Comparison of ENCODE assay signal across 18 cellular contexts in the genomic region with DNA sequence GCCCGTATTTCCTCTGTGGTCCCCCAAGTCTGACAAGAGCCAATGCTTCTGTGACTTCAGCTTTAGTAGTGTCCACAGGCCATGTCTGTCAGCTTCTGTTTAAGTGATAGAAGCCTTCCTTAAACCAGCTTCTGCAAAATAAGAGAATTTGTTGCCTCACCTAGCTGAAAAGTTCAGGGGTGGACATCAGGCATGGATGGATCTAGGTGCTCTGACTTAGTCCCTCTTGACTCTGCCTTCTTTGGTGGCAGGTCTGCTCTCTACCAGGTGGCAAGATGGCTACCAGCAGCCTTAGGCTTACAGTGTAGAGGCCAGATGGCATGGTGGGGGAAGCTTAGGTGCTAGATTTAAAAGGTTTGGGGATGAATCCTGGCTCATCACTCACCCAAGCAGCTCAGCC. TPM values are rescaled to one million over a fixed set of nuclear protein-coding genes. Genes with fewer than 3 reads are reported as not detected.
DNase-seq lines count a peak whose midpoint lies in the region; ATAC-seq and TF ChIP-seq lines count a peak whose summit lies in the region.
"Had no signal": no experiment of that assay in that cellular context is flagged by ENCODE, and none has a peak within 500 bp of the region (broad histone marks: within the 10 kb centered on the region; RNA-seq: fewer than 3 reads in every experiment).

No MANE protein-coding gene starts in this region.

- no peak overlapping the region for H3K4ac ChIP-seq in IMR-90 (ENCODE audit: low read depth, low read length)

- no peaks in the 10 kb centered on the region for H3K27me3 ChIP-seq in IMR-90 (ENCODE audit: control insufficient read depth, insufficient read depth, low read length)

- H2BK5ac ChIP-seq in IMR-90 (ENCODE audit: low read depth, low read length, poor library complexity, severe bottlenecking) = no peak overlapping the region

- no peak overlapping the region for H3K27ac Mint-ChIP-seq in endothelial cell (ENCODE audit: unreplicated experiment)
- H3K27ac Mint-ChIP-seq: CD4-positive, CD25-positive, alpha-beta regulatory T cell; CD8-positive, alpha-beta T cell; GM23338 had no signal

- TF ChIP-seq CTCF in IMR-90 (conservative IDR thresholded peaks at IDR 0.05; ENCODE audit: low read depth, low read length) (no peak), VCaP (conservative IDR thresholded peaks at IDR 0.05) (no peak), endothelial cell (IDR thresholded peaks at IDR 0.05; ENCODE audit: unreplicated experiment) (no peak)

- peaks cover 1% of the 10 kb centered on the region for H3K27me3 Mint-ChIP-seq in endothelial cell (ENCODE audit: unreplicated experiment)
- H3K27me3 Mint-ChIP-seq: CD4-positive, CD25-positive, alpha-beta regulatory T cell had no signal

- in situ Hi-C loops in IMR-90 (cut with MboI; ENCODE audit: low sequenced_read_pairs) = no loop called here

- peaks cover 12% of the 10 kb centered on the region for H3K36me3 Mint-ChIP-seq in endothelial cell (ENCODE audit: low read depth, unreplicated experiment)

- dilution Hi-C loops in IMR-90 (cut with HindIII; ENCODE audit: low sequenced_read_pairs, unreplicated experiment) = no loop called here

- H3K79me1 ChIP-seq in IMR-90 (ENCODE audit: low read depth in 1 of 2, low read length in 2 of 2) = peaks cover 2 to 10% of the 10 kb centered on the region in 2 experiments; a peak in 2 of 4 replicates

- no peak for TF ChIP-seq RAD21 in IMR-90 (IDR thresholded peaks at IDR 0.05; ENCODE audit: low read length)

- H3K27ac ChIP-seq in IMR-90 (ENCODE audit: insufficient read depth, low read length) (no peak overlapping the region), VCaP (peak overlapping the region; percentile 67), mesodermal cell (ENCODE audit: low read depth, low read length, severe bottlenecking) (peak overlapping the region; percentile 45)

- no peak overlapping the region for H2BK20ac ChIP-seq in IMR-90 (ENCODE audit: low read depth, low read length)

- peak overlapping the region; percentile 20 for H2AK9ac ChIP-seq in IMR-90 (replicated peaks; ENCODE audit: low read depth, low read length, poor library complexity)

- H3K36me3 ChIP-seq in IMR-90 (ENCODE audit: control insufficient read depth, insufficient read depth, low read length) = peaks cover 6% of the 10 kb centered on the region
- peaks cover 15% of the 10 kb centered on the region for H3K36me3 ChIP-seq in mesodermal cell (ENCODE audit: control insufficient read depth, insufficient read depth, low read length)

- no peak overlapping the region for H3K14ac ChIP-seq in IMR-90 (replicated peaks; ENCODE audit: low read depth, low read length)

- WGBS in IMR-90 (ENCODE audit: extremely low coverage in 2 of 2, insufficient read length in 1 of 2), 2 experiments = 100% methylated on average over 1 of the region's 1 CpG; no CpG with 5 or more reads in 1 of the 2 experiments
- 89 to 90% methylated on average over 1 of the region's 1 CpG for WGBS in mesodermal cell (ENCODE audit: insufficient coverage in 2 of 2), 2 experiments

- ATAC-seq in IMR-90 (ENCODE audit: low read depth) (no peak), HG03439 (IDR thresholded peaks at IDR 0.05; ENCODE audit: unreplicated experiment) (no peak)
- ATAC-seq: CD8-positive, alpha-beta T cell; GM23338; HCT116 had no signal

- H3K4me3 Mint-ChIP-seq in endothelial cell (ENCODE audit: unreplicated experiment) = no peak overlapping the region
- H3K4me3 Mint-ChIP-seq: CD4-positive, CD25-positive, alpha-beta regulatory T cell; CD8-positive, alpha-beta T cell; GM23338; H9 had no signal

- DNase-seq in D341Med (ENCODE audit: low spot score) = peak; percentile 47
- no peak for DNase-seq in IMR-90
- no peak for DNase-seq in endothelial cell (ENCODE audit: low spot score)
- no peak for DNase-seq in SHP77 (lab: John Stamatoyannopoulos, UW)
- DNase-seq: C1 segment of cervical spinal cord; Caco-2; CD4-positive, CD25-positive, alpha-beta regulatory T cell; CD8-positive, alpha-beta T cell; DMS 273 treated with DMSO at 0.1 percent for 48 hours; DMS79; EL; GDM1; H9 had no signal

- no peak overlapping the region for H3K56ac ChIP-seq in IMR-90 (ENCODE audit: extremely low read depth, insufficient read depth, low read length)

- no peak overlapping the region for H3K23ac ChIP-seq in IMR-90 (ENCODE audit: low read depth, low read length)

- no peak overlapping the region for H4K91ac ChIP-seq in IMR-90 (ENCODE audit: insufficient read depth, low read depth, low read length)

- no peak overlapping the region for H2AFZ ChIP-seq in IMR-90 (replicated peaks; ENCODE audit: low read length, poor library complexity)
- H2AFZ ChIP-seq: GM23338 had no signal

- no peak for TF ChIP-seq POLR2A in IMR-90 (IDR thresholded peaks at IDR 0.05; ENCODE audit: low read depth, low read length)

- H3K9me3 Mint-ChIP-seq in endothelial cell (ENCODE audit: unreplicated experiment) = no peaks in the 10 kb centered on the region
- H3K9me3 Mint-ChIP-seq: CD8-positive, alpha-beta T cell; GM23338; H9 had no signal

- peaks cover 4% of the 10 kb centered on the region; the same call in 1 of the 2 replicates for H4K20me1 ChIP-seq in IMR-90 (ENCODE audit: insufficient read depth, low read length)

- H4K8ac ChIP-seq in IMR-90 (ENCODE audit: low read depth in 2 of 2, low read length in 2 of 2) = no peak overlapping the region

- H3K9me3 ChIP-seq in IMR-90 (ENCODE audit: control insufficient read depth, insufficient read depth, low read length) (no peaks in the 10 kb centered on the region), mesodermal cell (ENCODE audit: control insufficient read depth, low read length) (no peaks in the 10 kb centered on the region)
- H3K9me3 ChIP-seq: Caco-2 had no signal

- BruUV-seq in IMR-90 (replicated peaks; lab: Mats Ljungman, UMichigan) = no TSS peak

- H2BK120ac ChIP-seq in IMR-90 (ENCODE audit: low read depth, low read length) = no peak overlapping the region

- H3K4me1 ChIP-seq in IMR-90 (ENCODE audit: control insufficient read depth, insufficient read depth, low read length) = peaks cover 6% of the 10 kb centered on the region
- peaks cover 17% of the 10 kb centered on the region for H3K4me1 ChIP-seq in mesodermal cell (ENCODE audit: control insufficient read depth, insufficient read depth, low read length, poor library complexity, severe bottlenecking)

- CTCF ChIA-PET in IMR-90 (lab: Yijun Ruan, JAX) = no interaction called here

- peaks cover 2% of the 10 kb centered on the region for H3K4me1 Mint-ChIP-seq in endothelial cell (ENCODE audit: unreplicated experiment)
- H3K4me1 Mint-ChIP-seq: GM23338 had no signal

- H3K9me1 ChIP-seq in IMR-90 (ENCODE audit: insufficient read depth, low read length) = peaks cover 12% of the 10 kb centered on the region

- H3K9ac ChIP-seq in IMR-90 (ENCODE audit: low read depth, low read length) = no peak overlapping the region

- intact Hi-C loops in IMR-90 (cut with micrococcal nuclease) = no loop called here

- no peak overlapping the region for H3K4me3 ChIP-seq in IMR-90 (ENCODE audit: insufficient read depth, low read depth, low read length)
- no peak overlapping the region for H3K4me3 ChIP-seq in mesodermal cell (ENCODE audit: extremely low read depth, insufficient read depth, low read length, poor library complexity, severe bottlenecking)
- H3K4me3 ChIP-seq: GM23338 had no signal

- no peak overlapping the region for H2BK15ac ChIP-seq in IMR-90 (ENCODE audit: low read depth, low read length)

- H3K18ac ChIP-seq in IMR-90 (ENCODE audit: low read depth, low read length) = no peak overlapping the region

- H3K4me2 ChIP-seq in IMR-90 (ENCODE audit: low read depth, low read length) = no peak overlapping the region
- H3K4me2 ChIP-seq: GM23338 had no signal

- no peak overlapping the region for H2AK5ac ChIP-seq in IMR-90 (ENCODE audit: low read depth, low read length)

- no peak overlapping the region for H4K5ac ChIP-seq in IMR-90 (ENCODE audit: low read depth, low read length)

- POLR2A ChIA-PET in IMR-90 (lab: Charles Lee; ENCODE audit: unreplicated experiment) = no interaction called here

TF ChIP-seq in IMR-90, 13 proteins besides CTCF, POLR2A, EP300 and RAD21 (continues in another document):
- no peak for TF ChIP-seq SMC3 (IDR thresholded peaks at IDR 0.05; ENCODE audit: low read depth, low read length)
- no peak for TF ChIP-seq CHD1 (IDR thresholded peaks at IDR 0.05; ENCODE audit: low read depth, low read length)
- TF ChIP-seq MXI1 (IDR thresholded peaks at IDR 0.05; ENCODE audit: borderline replicate concordance, low read depth, low read length) = no peak
- TF ChIP-seq FOS (IDR thresholded peaks at IDR 0.05; ENCODE audit: low read depth, low read length) = no peak
- no peak for TF ChIP-seq CEBPB (IDR thresholded peaks at IDR 0.05; ENCODE audit: low read depth, low read length)
- TF ChIP-seq MAZ (IDR thresholded peaks at IDR 0.05; ENCODE audit: borderline replicate concordance, low read depth, low read length) = no peak
- TF ChIP-seq, protein P1, sequence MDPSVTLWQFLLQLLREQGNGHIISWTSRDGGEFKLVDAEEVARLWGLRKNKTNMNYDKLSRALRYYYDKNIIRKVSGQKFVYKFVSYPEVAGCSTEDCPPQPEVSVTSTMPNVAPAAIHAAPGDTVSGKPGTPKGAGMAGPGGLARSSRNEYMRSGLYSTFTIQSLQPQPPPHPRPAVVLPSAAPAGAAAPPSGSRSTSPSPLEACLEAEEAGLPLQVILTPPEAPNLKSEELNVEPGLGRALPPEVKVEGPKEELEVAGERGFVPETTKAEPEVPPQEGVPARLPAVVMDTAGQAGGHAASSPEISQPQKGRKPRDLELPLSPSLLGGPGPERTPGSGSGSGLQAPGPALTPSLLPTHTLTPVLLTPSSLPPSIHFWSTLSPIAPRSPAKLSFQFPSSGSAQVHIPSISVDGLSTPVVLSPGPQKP (IDR thresholded peaks at IDR 0.05; ENCODE audit: borderline replicate concordance, low read depth, low read length) = no peak

RNA-seq across cellular contexts. Expression of gene KATNIP, which starts 33.7 kb away (rescaled TPM):
- 16.7 and 18.9 TPM in 2 replicates for total RNA-seq in IMR-90 (2012; rRNA removed)
- polyA plus RNA-seq in IMR-90 (2012; rRNA removed) = 17.5 and 18.6 TPM in 2 replicates
- polyA plus RNA-seq in IMR-90 (2012; cell fraction: cytosol; rRNA removed) = 10.9 and 13.5 TPM in 2 replicates
- 62.6 and 75.3 TPM in 2 replicates for polyA plus RNA-seq in IMR-90 (2012; cell fraction: nucleus; rRNA removed; ENCODE audit: low replicate concordance)
- 10.7 TPM for polyA plus RNA-seq in mesodermal cell (2013, experiment 1 of 2)
- polyA plus RNA-seq in mesodermal cell (2013, experiment 2 of 2) = 12.4 TPM
- 26.2 TPM for total RNA-seq in endothelial cell (ENCODE audit: unreplicated experiment)

RNA-seq across cellular contexts. Expression of gene GTF3C1, which starts 33.9 kb away (rescaled TPM):
- 62.5 and 68.1 TPM in 2 replicates for total RNA-seq in IMR-90 (2012; rRNA removed)
- polyA plus RNA-seq in IMR-90 (2012; rRNA removed) = 50.8 and 53.6 TPM in 2 replicates
- 43.5 and 56.7 TPM in 2 replicates for polyA plus RNA-seq in IMR-90 (2012; cell fraction: cytosol; rRNA removed)
- 96.1 and 177 TPM in 2 replicates for polyA plus RNA-seq in IMR-90 (2012; cell fraction: nucleus; rRNA removed; ENCODE audit: low replicate concordance)
- 70.9 TPM for polyA plus RNA-seq in mesodermal cell (2013, experiment 1 of 2)
- polyA plus RNA-seq in mesodermal cell (2013, experiment 2 of 2) = 59.4 TPM
- total RNA-seq in endothelial cell (ENCODE audit: unreplicated experiment) = 98.7 TPM
